14 cellular contexts compared by ENCODE assay signal in genomic region chr3:81684739-81685395, GRCh38.
DNase-seq lines count a peak whose midpoint lies in the region; ATAC-seq and TF ChIP-seq lines count a peak whose summit lies in the region.
"Had no signal": no experiment of that assay in that cellular context is flagged by ENCODE, and none has a peak within 500 bp of the region (broad histone marks: within the 10 kb centered on the region; RNA-seq: fewer than 3 reads in every experiment).

No MANE protein-coding gene starts in this region.

- TF ChIP-seq CTCF in fibroblast of lung (conservative IDR thresholded peaks at IDR 0.05 in 1 of 2, IDR thresholded peaks at IDR 0.05 in 1 of 2; ENCODE audit: low read depth in 1 of 2, low read length in 2 of 2) (no peak), nephron progenitor cell (IDR thresholded peaks at IDR 0.05) (no peak), RWPE1 (conservative IDR thresholded peaks at IDR 0.05; ENCODE audit: low read depth) (no peak), foreskin keratinocyte (conservative IDR thresholded peaks at IDR 0.05) (no peak)

- H3K4me1 Mint-ChIP-seq in nephron progenitor cell: peaks cover 11% of the 10 kb centered on the region

- CTCF ChIA-PET in RWPE1 (lab: Yijun Ruan, JAX): no interaction called here

- H3K4me1 ChIP-seq in fibroblast of lung (ENCODE audit: control insufficient read depth, extremely low read depth, insufficient read depth, low read length): no peaks in the 10 kb centered on the region
- H3K4me1 ChIP-seq in foreskin keratinocyte: no peaks in the 10 kb centered on the region

- no peak overlapping the region for H3K9ac ChIP-seq in fibroblast of lung (ENCODE audit: insufficient read depth, low read length)

- no peaks in the 10 kb centered on the region for H3K27me3 ChIP-seq in fibroblast of lung (ENCODE audit: control insufficient read depth, insufficient read depth, low read length)
- no peaks in the 10 kb centered on the region for H3K27me3 ChIP-seq in foreskin keratinocyte
- H3K27me3 ChIP-seq: ovary had no signal

- no peak overlapping the region for H3K4me3 ChIP-seq in fibroblast of lung (replicated peaks in 1 of 4; ENCODE audit: control extremely low read depth in 1 of 4, insufficient read depth in 1 of 4, low read depth in 3 of 4, low read length in 4 of 4)
- H3K4me3 ChIP-seq: GM12878, ovary had no signal

- H3K27ac Mint-ChIP-seq in nephron progenitor cell: peak overlapping the region; percentile 5

- no peak overlapping the region for H3K4me3 Mint-ChIP-seq in nephron progenitor cell

- no peaks in the 10 kb centered on the region for H3K36me3 ChIP-seq in fibroblast of lung (ENCODE audit: control insufficient read depth, insufficient read depth, low read length)
- H3K36me3 ChIP-seq: ovary had no signal

- peaks cover 3% of the 10 kb centered on the region for H3K27me3 Mint-ChIP-seq in nephron progenitor cell (ENCODE audit: low read depth, poor library complexity)

- ATAC-seq in foreskin keratinocyte: no peak
- ATAC-seq: GM12878 had no signal

- no peaks in the 10 kb centered on the region for H4K20me1 ChIP-seq in fibroblast of lung (ENCODE audit: control insufficient read depth, extremely low read depth, insufficient read depth, low read length)

- DNase-seq in GM03348 (ENCODE audit: low spot score) (peak; percentile 6), MV-4-11 (lab: John Stamatoyannopoulos, UW) (peak; percentile 7), fibroblast of lung (ENCODE audit: low read depth in 2 of 2) (peak; percentile 20 to 47), nephron progenitor cell (no peak), RWPE1 (ENCODE audit: low spot score) (no peak), iPS-NIHi11 (ENCODE audit: low spot score) (no peak), mucosa of gallbladder (ENCODE audit: low spot score) (no peak), foreskin keratinocyte (no peak)
- DNase-seq: activated CD4-positive, alpha-beta T cell treated with anti-CD3 and anti-CD28 coated beads for 4 hours; NCI-H510A treated with DMSO at 0.1 percent for 48 hours; ovary; stimulated activated CD4-positive, alpha-beta T cell treated with anti-CD3 and anti-CD28 coated beads, Interleukin-1b, Interleukin-23, amount 100 ng/mL, for 48 hours; stimulated activated naive CD4-positive, alpha-beta T cell had no signal

- no peaks in the 10 kb centered on the region for H3K9me3 ChIP-seq in fibroblast of lung (ENCODE audit: control insufficient read depth, insufficient read depth, low read depth, low read length)
- H3K9me3 ChIP-seq: ovary had no signal

- H3K27ac ChIP-seq in fibroblast of lung (ENCODE audit: insufficient read depth, low read length) (no peak overlapping the region), RWPE1 (no peak overlapping the region), foreskin keratinocyte (no peak overlapping the region)
- H3K27ac ChIP-seq: ovary had no signal

- H3K9me3 Mint-ChIP-seq in nephron progenitor cell: no peaks in the 10 kb centered on the region

- POLR2A ChIA-PET in RWPE1 (lab: Yijun Ruan, JAX; ENCODE audit: low non-redundant PET): no interaction called here

- H3K79me2 ChIP-seq in fibroblast of lung (ENCODE audit: control insufficient read depth, insufficient read depth, low read length): peaks cover 5% of the 10 kb centered on the region

- no peak overlapping the region for H3K4me2 ChIP-seq in fibroblast of lung (ENCODE audit: extremely low read depth, insufficient read depth, low read length)

- H2AFZ ChIP-seq in fibroblast of lung (ENCODE audit: low read length): no peak overlapping the region

- H3K36me3 Mint-ChIP-seq in nephron progenitor cell (ENCODE audit: low read depth): peaks cover 9% of the 10 kb centered on the region

Comparison
In these comparisons a context has a peak if more than half of its experiments do, and no peak if none do; other contexts are left out.
1. DNase-seq: peak in GM03348 (single experiment), MV-4-11 (single experiment) and fibroblast of lung (2 of 2); none in nephron progenitor cell (single experiment), RWPE1 (single experiment), iPS-NIHi11 (single experiment), mucosa of gallbladder (single experiment) and foreskin keratinocyte (0 of 2).